1 cellular context compared by ENCODE assay signal in the genomic region with DNA sequence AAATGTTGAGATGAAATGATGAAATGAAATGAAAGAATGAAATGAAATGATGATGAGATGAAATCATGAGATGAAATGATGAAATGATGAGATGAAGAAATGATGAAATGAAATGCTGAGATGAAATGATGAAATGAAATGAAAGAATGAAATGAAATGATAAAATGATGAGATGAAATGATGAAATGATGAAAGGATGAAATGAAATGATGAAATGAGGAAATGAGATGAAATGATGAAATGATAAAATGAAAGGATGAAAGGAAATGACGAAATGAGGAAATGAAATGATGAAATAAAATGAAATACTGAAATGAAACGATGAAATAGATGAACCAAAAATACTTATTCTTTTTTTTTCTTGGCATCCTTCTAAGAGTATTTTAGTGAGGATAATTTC.
TF ChIP-seq lines count a peak whose summit lies in the region.

No MANE protein-coding gene starts in this region.

TF ChIP-seq in K562, 482 proteins besides CTCF, POLR2A, EP300 and RAD21 (continued from another document):
- TF ChIP-seq TRIM24 (IDR thresholded peaks at IDR 0.05) (peak; percentile 65 to 91; a peak in 3 of 4 replicates), CEBPB (tag; IDR thresholded peaks at IDR 0.05) (peak; percentile 37; the same call in 1 of the 2 replicates)
